Comparison of ENCODE assay signal across 21 cellular contexts in the genomic region with DNA sequence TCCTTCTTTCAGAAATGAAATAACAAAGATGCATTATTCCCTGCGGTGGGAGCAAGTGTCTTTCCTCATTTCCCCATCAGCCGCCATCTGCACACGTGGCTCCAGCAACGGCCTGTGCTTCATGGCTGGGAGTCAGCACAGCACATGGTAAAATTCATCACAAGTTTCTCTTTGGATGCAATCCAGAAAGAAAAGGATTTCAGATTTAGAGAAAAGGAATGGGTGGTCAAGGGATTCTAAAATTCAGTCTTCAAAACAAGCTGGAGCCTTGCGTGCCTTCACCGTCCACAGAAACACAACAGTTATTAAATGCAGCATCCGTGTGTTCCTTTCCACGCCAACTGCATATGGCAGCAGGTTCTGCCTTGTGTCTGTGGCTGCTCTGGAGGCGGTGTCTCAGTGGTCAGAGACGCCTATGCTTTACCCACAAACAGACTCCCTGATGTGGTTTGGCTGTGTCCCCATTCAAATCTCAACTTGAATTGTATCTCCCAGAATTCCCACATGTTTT.
A peak's percentile ranks its signal among the peaks of the same experiment; 100 is the strongest.
DNase-seq lines count a peak whose midpoint lies in the region; ATAC-seq and TF ChIP-seq lines count a peak whose summit lies in the region.
"Had no signal": no experiment of that assay in that cellular context is flagged by ENCODE, and none has a peak within 500 bp of the region (broad histone marks: within the 10 kb centered on the region; RNA-seq: fewer than 3 reads in every experiment).

No MANE protein-coding gene starts in this region.

- ATAC-seq in Right ventricle myocardium inferior (peak; percentile 40), GM19023 (IDR thresholded peaks at IDR 0.05; ENCODE audit: unreplicated experiment) (no peak)
- ATAC-seq: psoas muscle, T-cell had no signal

- H3K4me1 ChIP-seq in esophagus squamous epithelium (peaks cover 0 to 20% (median 0%) of the 10 kb centered on the region in 3 donors), uterus (peaks cover 0 to 4% of the 10 kb centered on the region in 2 donors)

- H3K27ac ChIP-seq in esophagus squamous epithelium (peak overlapping the region in 3 of 4 donors; percentile 44 to 62 (median 61)), uterus (peak overlapping the region; percentile 19 to 46)
- H3K27ac ChIP-seq: cardiac muscle cell, KMS-11, psoas muscle, testis had no signal

- TF ChIP-seq CTCF in esophagus squamous epithelium (IDR thresholded peaks at IDR 0.05) (no peak), uterus (IDR thresholded peaks at IDR 0.05) (no peak), CD14-positive monocyte (IDR thresholded peaks at IDR 0.05) (no peak)

- H3K27me3 ChIP-seq in esophagus squamous epithelium (no peaks in the 10 kb centered on the region), uterus (no peaks in the 10 kb centered on the region)
- H3K27me3 ChIP-seq: cardiac muscle cell, testis had no signal

- no peaks in the 10 kb centered on the region for H3K36me3 Mint-ChIP-seq in CD14-positive monocyte
- H3K36me3 Mint-ChIP-seq: activated naive CD4-positive, alpha-beta T cell treated with anti-CD3 and anti-CD28 coated beads, Interleukin-2, amount 10 ng/mL, durations not matched to agents 7 days and 5 days; CD8-positive, alpha-beta memory T cell; T-cell had no signal

- H3K27me3 Mint-ChIP-seq in CD14-positive monocyte (ENCODE audit: low read depth in 3 of 3): peaks cover 0 to 2% (median 0%) of the 10 kb centered on the region in 3 donors

- H3K9me3 ChIP-seq in esophagus squamous epithelium: no peaks in the 10 kb centered on the region
- H3K9me3 ChIP-seq in uterus: no peaks in the 10 kb centered on the region
- H3K9me3 ChIP-seq: psoas muscle, testis had no signal

- H3K4me3 ChIP-seq in esophagus squamous epithelium: no peak overlapping the region
- no peak overlapping the region for H3K4me3 ChIP-seq in uterus
- H3K4me3 ChIP-seq: cardiac muscle cell, psoas muscle, testis had no signal

- H3K9me3 Mint-ChIP-seq in CD14-positive monocyte: peaks cover 3 to 16% (median 6%) of the 10 kb centered on the region in 7 donors

- DNase-seq in Right ventricle myocardium inferior (ENCODE audit: missing footprints) (peak; percentile 50), cardiac septum (ENCODE audit: low spot score) (no peak), esophagus squamous epithelium (lab: John Stamatoyannopoulos, UW) (no peak), medulla oblongata (ENCODE audit: extremely low spot score) (peak; percentile 51), uterus (no peak), NCI-H187 treated with DMSO at 0.1 percent for 48 hours (lab: John Stamatoyannopoulos, UW) (no peak), CD14-positive monocyte (ENCODE audit: low spot score) (no peak)
- DNase-seq: 8988T; activated CD4-positive, CD25-positive, alpha-beta regulatory T cell; activated CD8-positive, alpha-beta memory T cell treated with anti-CD3 and anti-CD28 coated beads, Interleukin-2, amount 50 U/mL, for 4 hours; activated naive CD4-positive, alpha-beta T cell treated with anti-CD3 and anti-CD28 coated beads, Interleukin-2, amount 10 ng/mL, durations not matched to agents 7 days and 5 days; CD8-positive, alpha-beta memory T cell; endodermal cell; GDM1; naive B cell; T-cell; testis had no signal

- H3K36me3 ChIP-seq in esophagus squamous epithelium (no peaks in the 10 kb centered on the region), uterus (no peaks in the 10 kb centered on the region)
- H3K36me3 ChIP-seq: cardiac muscle cell had no signal

- no peak overlapping the region for H3K4me3 Mint-ChIP-seq in CD14-positive monocyte
- H3K4me3 Mint-ChIP-seq: activated naive CD4-positive, alpha-beta T cell treated with anti-CD3 and anti-CD28 coated beads, Interleukin-2, amount 10 ng/mL, durations not matched to agents 7 days and 5 days; CD8-positive, alpha-beta memory T cell; endodermal cell; naive B cell; T-cell had no signal

- TF ChIP-seq POLR2A in esophagus squamous epithelium (IDR thresholded peaks at IDR 0.05): no peak
- TF ChIP-seq POLR2A in uterus (IDR thresholded peaks at IDR 0.05): no peak

- 62 to 70% methylated on average over 10 of the region's 10 CpGs for WGBS in esophagus squamous epithelium, 2 donors

- no peak overlapping the region for H3K27ac Mint-ChIP-seq in CD14-positive monocyte
- H3K27ac Mint-ChIP-seq: activated naive CD4-positive, alpha-beta T cell treated with anti-CD3 and anti-CD28 coated beads, Interleukin-2, amount 10 ng/mL, durations not matched to agents 7 days and 5 days; endodermal cell; naive B cell; T-cell had no signal

- peaks cover 6% of the 10 kb centered on the region for H3K4me1 Mint-ChIP-seq in CD14-positive monocyte
- H3K4me1 Mint-ChIP-seq: activated naive CD4-positive, alpha-beta T cell treated with anti-CD3 and anti-CD28 coated beads, Interleukin-2, amount 10 ng/mL, durations not matched to agents 7 days and 5 days; endodermal cell; naive B cell; T-cell had no signal

- intact Hi-C loops in Right ventricle myocardium inferior (cut with DNase I): no loop called here
- intact Hi-C loops in cardiac septum (cut with DNase I): no loop called here
- intact Hi-C loops in esophagus squamous epithelium (cut with DNase I): no loop called here
- intact Hi-C loops in uterus (cut with DNase I; ENCODE audit: low total_unique reads): no loop called here
- intact Hi-C loops in CD14-positive monocyte (cut with micrococcal nuclease): no loop called here

Comparison
In these comparisons a context has a peak if more than half of its experiments do, and no peak if none do; other contexts are left out.
1. DNase-seq: peak in Right ventricle myocardium inferior (single experiment) and medulla oblongata (single experiment); none in cardiac septum (single experiment), esophagus squamous epithelium (single experiment), uterus (0 of 2), NCI-H187 treated with DMSO at 0.1 percent for 48 hours (single experiment) and CD14-positive monocyte (single experiment).